Comparison of ENCODE assay signal across 8 cellular contexts in the genomic region with DNA sequence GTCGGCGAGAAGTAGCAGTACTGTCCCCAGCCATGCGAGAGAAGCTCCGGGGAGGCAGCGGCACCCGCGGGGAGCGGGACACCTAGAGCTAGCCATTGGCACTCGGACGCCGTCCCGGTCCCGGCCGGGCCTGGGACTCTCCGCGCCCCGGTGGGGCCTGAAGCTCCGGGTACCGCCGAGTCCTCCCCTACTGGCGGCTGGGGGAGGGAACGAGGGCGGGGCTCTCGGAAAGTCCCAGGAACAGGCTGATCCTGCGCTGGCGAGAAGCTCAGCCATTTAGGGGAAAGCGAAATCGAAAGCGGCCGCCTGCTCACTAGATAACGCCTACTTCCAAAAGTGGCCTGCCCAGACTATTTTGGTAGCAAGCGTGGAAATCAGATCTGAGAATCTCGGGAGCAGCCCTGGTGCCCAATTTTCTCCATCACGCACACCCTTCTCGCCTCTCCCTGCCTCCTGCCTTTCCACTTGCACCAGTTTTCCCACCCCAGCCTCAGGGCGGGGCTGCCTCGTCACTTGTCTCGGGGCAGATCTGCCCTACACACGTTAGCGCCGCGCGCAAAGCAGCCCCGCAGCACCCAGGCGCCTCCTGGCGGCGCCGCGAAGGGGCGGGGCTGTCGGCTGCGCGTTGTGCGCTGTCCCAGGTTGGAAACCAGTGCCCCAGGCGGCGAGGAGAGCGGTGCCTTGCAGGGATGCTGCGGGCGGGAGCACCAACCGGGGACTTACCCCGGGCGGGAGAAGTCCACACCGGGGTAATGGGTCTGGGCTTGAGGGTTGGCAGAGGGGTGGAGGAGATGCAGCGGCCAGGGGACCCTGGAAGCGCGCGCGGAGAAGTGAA. TPM values are rescaled to one million over a fixed set of nuclear protein-coding genes. Genes with fewer than 3 reads are reported as not detected.
DNase-seq lines count a peak whose midpoint lies in the region; ATAC-seq and TF ChIP-seq lines count a peak whose summit lies in the region.

PSMB9 (plus strand) TSS at position 652 of the 835 bp plus-strand sequence; CDS start at position 690, 38 bp downstream.
TAP1 (minus strand) TSS at position 164 of the 835 bp plus-strand sequence; CDS start at position 96, 68 bp downstream.

- peak; percentile 90 to 93 for TF ChIP-seq POLR2A in gastroesophageal sphincter (IDR thresholded peaks at IDR 0.05)

- peak within 1 kb of the TSS; percentile 99 for H3K9ac ChIP-seq in Loucy (ENCODE audit: low read depth, low read length, poor library complexity, severe bottlenecking)
- H3K9ac ChIP-seq in SK-N-MC (ENCODE audit: insufficient read length) = peak within 1 kb of the TSS; percentile 65

- H3K79me2 ChIP-seq in Loucy (ENCODE audit: insufficient read depth, low read length) = peaks cover 90% of the 10 kb centered on the region

- no peaks in the 10 kb centered on the region; the same call in 1 of the 2 replicates for H3K36me3 ChIP-seq in H7 (replicated peaks; ENCODE audit: control insufficient read depth, insufficient read depth, low read length)
- peaks cover 16% of the 10 kb centered on the region; the same call in 1 of the 2 replicates for H3K36me3 ChIP-seq in Loucy (ENCODE audit: insufficient read depth, low read length)
- no peaks in the 10 kb centered on the region for H3K36me3 ChIP-seq in SK-N-MC (ENCODE audit: insufficient read depth, low read length)
- peaks cover 0 to 43% of the 10 kb centered on the region in 2 donors for H3K36me3 ChIP-seq in gastroesophageal sphincter

- H4K20me1 ChIP-seq in Loucy (ENCODE audit: insufficient read depth, low read length, poor library complexity, severe bottlenecking) = peaks cover 38% of the 10 kb centered on the region

- H3K9me2 ChIP-seq in Loucy (replicated peaks; ENCODE audit: low read depth, low read length) = no peaks in the 10 kb centered on the region

- 0% methylated on average over 7 of the region's 68 CpGs; no CpG with 5 or more reads in 1 of the 2 donors for WGBS in gastroesophageal sphincter (ENCODE audit: low coverage in 1 of 2), 2 donors

- DNase-seq in GM03348 (ENCODE audit: low spot score) = peak; percentile 96
- DNase-seq in H7 = peak; percentile 95
- peak; percentile 50 for DNase-seq in SK-N-MC (ENCODE audit: low read depth, low spot score)
- DNase-seq in activated naive CD4-positive, alpha-beta T cell treated with anti-CD3 and anti-CD28 coated beads, Interleukin-2, amount 10 ng/mL, durations not matched to agents 7 days and 5 days = peak; percentile 98
- peak; percentile 63 to 99 (median 94) for DNase-seq in nucleus accumbens (lab: John Stamatoyannopoulos, UW)
- peak; percentile 94 for DNase-seq in superior temporal gyrus (ENCODE audit: extremely low spot score)

- H3K36me3 Mint-ChIP-seq in activated naive CD4-positive, alpha-beta T cell treated with anti-CD3 and anti-CD28 coated beads, Interleukin-2, amount 10 ng/mL, durations not matched to agents 7 days and 5 days = peaks cover 80% of the 10 kb centered on the region

- H3K4me1 ChIP-seq in Loucy (ENCODE audit: insufficient read depth, low read length, poor library complexity, severe bottlenecking) (peaks cover 62% of the 10 kb centered on the region), gastroesophageal sphincter (peaks cover 3 to 46% (median 20%) of the 10 kb centered on the region in 3 donors)

- H3K4me1 Mint-ChIP-seq in activated naive CD4-positive, alpha-beta T cell treated with anti-CD3 and anti-CD28 coated beads, Interleukin-2, amount 10 ng/mL, durations not matched to agents 7 days and 5 days = peaks cover 63% of the 10 kb centered on the region

- H3K27ac ChIP-seq in SK-N-MC (0 out of 2 replicates have a peak within 1 kb of the TSS, but pooled peaks have one; percentile 34), gastroesophageal sphincter (peak within 1 kb of the TSS; percentile 91 to 99 (median 98))

- no peaks in the 10 kb centered on the region for H3K9me3 Mint-ChIP-seq in activated naive CD4-positive, alpha-beta T cell treated with anti-CD3 and anti-CD28 coated beads, Interleukin-2, amount 10 ng/mL, durations not matched to agents 7 days and 5 days

- H3K4me3 ChIP-seq in H7 (ENCODE audit: insufficient read depth, low read depth, low read length) (peak within 1 kb of the TSS; percentile 59), Loucy (ENCODE audit: low read length, poor library complexity, severe bottlenecking) (peak within 1 kb of the TSS; percentile 95), SK-N-MC (peak within 1 kb of the TSS; percentile 92), gastroesophageal sphincter (peak within 1 kb of the TSS; percentile 83 to 85)

- TF ChIP-seq CTCF in Loucy (conservative IDR thresholded peaks at IDR 0.05; ENCODE audit: low read length) (peak; percentile 66), gastroesophageal sphincter (IDR thresholded peaks at IDR 0.05) (peak; percentile 73 to 92 (median 86))

- H3K9me3 ChIP-seq in Loucy (ENCODE audit: insufficient read depth, low read depth, low read length) (no peaks in the 10 kb centered on the region), SK-N-MC (ENCODE audit: low read depth, low read length) (no peaks in the 10 kb centered on the region), gastroesophageal sphincter (no peaks in the 10 kb centered on the region)

- H3F3A ChIP-seq in Loucy (ENCODE audit: low read depth) = peaks cover 5% of the 10 kb centered on the region; the same call in 1 of the 2 replicates

- H3K27me3 ChIP-seq in H7 (ENCODE audit: control insufficient read depth, insufficient read depth, low read length) = peaks cover 69% of the 10 kb centered on the region
- no peaks in the 10 kb centered on the region for H3K27me3 ChIP-seq in Loucy (ENCODE audit: insufficient read depth, low read length, poor library complexity, severe bottlenecking)
- no peaks in the 10 kb centered on the region for H3K27me3 ChIP-seq in gastroesophageal sphincter

- peak within 1 kb of the TSS; percentile 44 for H2AFZ ChIP-seq in Loucy (ENCODE audit: low read length)

- peak within 1 kb of the TSS; percentile 99 for H3K27ac Mint-ChIP-seq in activated naive CD4-positive, alpha-beta T cell treated with anti-CD3 and anti-CD28 coated beads, Interleukin-2, amount 10 ng/mL, durations not matched to agents 7 days and 5 days

- ATAC-seq in gastroesophageal sphincter = peak; percentile 95

- CTCF ChIA-PET in activated naive CD4-positive, alpha-beta T cell treated with anti-CD3 and anti-CD28 coated beads, Interleukin-2, amount 10 ng/mL, durations not matched to agents 7 days and 5 days (lab: Charles Lee) = interaction anchor here (1.0 to 8.0 kb wide), 9 partner anchors 9 to 119 kb away, joined by 3 to 158 read pairs (median 6); partner anchors contain the start of genes HLA-DMA, PSMB8 and TAP2

- peak within 1 kb of the TSS; percentile 98 for H3K4me2 ChIP-seq in Loucy (ENCODE audit: low read depth, low read length, poor library complexity, severe bottlenecking)

- peak within 1 kb of the TSS; percentile 96 for H3K4me3 Mint-ChIP-seq in activated naive CD4-positive, alpha-beta T cell treated with anti-CD3 and anti-CD28 coated beads, Interleukin-2, amount 10 ng/mL, durations not matched to agents 7 days and 5 days

- no peak for TF ChIP-seq EP300 in gastroesophageal sphincter (IDR thresholded peaks at IDR 0.05)

- H3K27me3 Mint-ChIP-seq in activated naive CD4-positive, alpha-beta T cell treated with anti-CD3 and anti-CD28 coated beads, Interleukin-2, amount 10 ng/mL, durations not matched to agents 7 days and 5 days = no peaks in the 10 kb centered on the region

RNA-seq across cellular contexts. Expression of gene PSMB9, which starts in this region (rescaled TPM):
- not detected in 2 replicates for total RNA-seq in H7 (2014; rRNA removed; shearing (Covaris generic))
- total RNA-seq in gastroesophageal sphincter = 10 to 100 TPM; 12.9 to 19.7 (median 15.8) TPM

RNA-seq across cellular contexts. Expression of gene TAP1, which starts in this region (rescaled TPM):
- total RNA-seq in H7 (2014; rRNA removed; shearing (Covaris generic)) = 1.7 and 2.8 TPM in 2 replicates
- total RNA-seq in gastroesophageal sphincter = 10 to 100 TPM; 24.6 to 41.8 (median 26.5) TPM

Comparison
In these comparisons a context has a peak if more than half of its experiments do, and no peak if none do; other contexts are left out.
1. Peak in every context shown above with its lines: DNase-seq, ATAC-seq, H3K4me3 ChIP-seq and H3K27ac ChIP-seq.
2. RNA of gene PSMB9 (total RNA-seq): 12.9 to 19.7 TPM in gastroesophageal sphincter; not detected in H7; every median in the first group is over 10 times any median in the second.